8 cellular contexts compared by ENCODE assay signal in the genomic region with DNA sequence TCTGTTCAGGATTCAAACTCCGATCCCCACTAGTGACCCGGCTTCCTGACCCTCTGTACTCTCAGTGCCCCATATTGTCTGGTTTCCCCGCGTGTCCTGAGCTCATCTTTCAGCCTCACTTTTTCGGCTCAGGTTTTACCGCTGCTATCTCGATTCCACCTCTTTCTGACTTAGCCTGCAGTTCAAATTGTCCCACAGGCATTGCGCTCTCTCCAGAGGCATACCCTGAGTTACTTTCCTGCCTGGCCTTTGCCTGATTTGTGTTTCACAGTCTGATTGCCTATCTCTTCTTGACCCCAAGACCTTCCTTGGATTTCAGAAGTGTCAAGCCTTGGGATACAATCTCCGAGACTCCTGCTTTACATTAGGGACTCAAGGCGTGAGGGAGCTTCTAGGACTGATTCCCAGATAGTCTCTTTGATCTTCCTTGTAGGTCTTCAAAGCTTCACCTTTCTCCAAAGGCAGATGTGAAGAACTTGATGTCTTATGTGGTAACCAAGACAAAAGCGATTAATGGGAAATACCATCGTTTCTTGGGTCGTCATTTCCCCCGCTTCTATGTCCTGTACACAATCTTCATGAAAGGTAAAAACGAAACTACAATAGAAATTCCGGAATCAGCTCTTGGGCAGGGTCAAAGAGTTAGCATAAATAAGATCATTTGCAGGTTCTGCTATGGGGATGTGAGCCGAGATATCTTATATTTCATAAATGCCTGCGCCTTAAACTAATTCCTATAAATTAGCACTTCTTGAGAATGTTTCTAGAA. TPM values are rescaled to one million over a fixed set of nuclear protein-coding genes. Genes with fewer than 3 reads are reported as not detected.
DNase-seq lines count a peak whose midpoint lies in the region; ATAC-seq, FAIRE-seq and TF ChIP-seq lines count a peak whose summit lies in the region.

No MANE protein-coding gene starts in this region.

- H3K9me3 Mint-ChIP-seq in MCF 10A (ENCODE audit: unreplicated experiment) = no peaks in the 10 kb centered on the region

- TF ChIP-seq CTCF in MCF 10A (IDR thresholded peaks at IDR 0.05; ENCODE audit: unreplicated experiment) (no peak), lung (IDR thresholded peaks at IDR 0.05; ENCODE audit: control extremely low read depth, extremely low read depth) (no peak), upper lobe of right lung (IDR thresholded peaks at IDR 0.05) (no peak)

- peak overlapping the region; percentile 94 for H3K4me3 Mint-ChIP-seq in MCF 10A (ENCODE audit: unreplicated experiment)

- H3K27me3 ChIP-seq in lung (ENCODE audit: control insufficient read depth, insufficient read depth) (no peaks in the 10 kb centered on the region), upper lobe of right lung (no peaks in the 10 kb centered on the region)

- 19 to 32% methylated on average over 18 of the region's 18 CpGs for WGBS in lung, 2 donors

- H3K27ac Mint-ChIP-seq in MCF 10A (ENCODE audit: low read depth, unreplicated experiment) = peak overlapping the region; percentile 93

- intact Hi-C loops in MCF 10A (cut with micrococcal nuclease) = loop anchor here (1.0 to 10.0 kb wide), 6 partner anchors 34 to 293 kb away; a partner anchor contains a TSS
- intact Hi-C loops in upper lobe of right lung (cut with DNase I) = no loop called here
- intact Hi-C loops in posterior vena cava (cut with DNase I) = no loop called here

- POLR2A ChIA-PET in MCF 10A (lab: Yijun Ruan, JAX) = interaction anchor here (0.5 to 5.7 kb wide), 24 partner anchors 8 to 284 kb away, joined by 3 to 108 read pairs (median 4); a partner anchor contains a TSS

- ATAC-seq in lung (ENCODE audit: insufficient read depth, low FRiP score) (no peak), upper lobe of right lung (no peak)

- H3K4me1 ChIP-seq in lung (ENCODE audit: control insufficient read depth in 2 of 2, insufficient read depth in 2 of 2, low read length in 2 of 2) (peaks cover 0 to 9% of the 10 kb centered on the region in 2 donors), upper lobe of right lung (peaks cover 11% of the 10 kb centered on the region)

- TSS peak; percentile 58 for BruUV-seq in MCF 10A (replicated peaks; lab: Mats Ljungman, UMichigan)

- CTCF ChIA-PET in MCF 10A (lab: Yijun Ruan, JAX) = interaction anchor here (0.5 to 0.9 kb wide), 3 partner anchors 14 to 1009 kb away, joined by 3 read pairs; no protein-coding TSS in a partner anchor

- FAIRE-seq in GM12891 (lab: Jason Lieb, UNC) = no peak

- H3K9me3 ChIP-seq in lung (ENCODE audit: control insufficient read depth in 2 of 2, insufficient read depth in 1 of 2, low read length in 1 of 2) (no peaks in the 10 kb centered on the region), upper lobe of right lung (no peaks in the 10 kb centered on the region)

- TF ChIP-seq POLR2A in GM12891 (IDR thresholded peaks at IDR 0.05; ENCODE audit: low read depth, low read length) = no peak

- H3K27ac ChIP-seq in lung (ENCODE audit: low read depth in 1 of 2, low read length in 1 of 2) (peak overlapping the region; percentile 74 to 93), upper lobe of right lung (peak overlapping the region; percentile 95)

- H3K4me1 Mint-ChIP-seq in MCF 10A (ENCODE audit: insufficient read depth, unreplicated experiment) = peaks cover 7% of the 10 kb centered on the region

- peaks cover 38% of the 10 kb centered on the region for H3K36me3 Mint-ChIP-seq in MCF 10A (ENCODE audit: insufficient read depth, unreplicated experiment)

- peak; percentile 23 for DNase-seq in CD1c-positive myeloid dendritic cell (ENCODE audit: extremely low spot score)
- DNase-seq in LoVo (ENCODE audit: low spot score) = peak; percentile 26
- peak; percentile 16 for DNase-seq in MCF 10A (ENCODE audit: unreplicated experiment)
- no peak for DNase-seq in lung (ENCODE audit: low spot score)
- no peak for DNase-seq in upper lobe of right lung
- no peak for DNase-seq in posterior vena cava (ENCODE audit: low spot score)
- DNase-seq in stimulated activated CD4-positive, alpha-beta T cell treated with anti-CD3 and anti-CD28 coated beads, Interleukin-2, amount 100 ng/mL, for 24 hours = no peak
- DNase-seq in GM12891 (ENCODE audit: insufficient read length, low spot score) = no peak

- H3K36me3 ChIP-seq in lung (ENCODE audit: control insufficient read depth in 2 of 2, insufficient read depth in 2 of 2, low read length in 2 of 2) = peaks cover 2 to 10% of the 10 kb centered on the region in 2 donors
- peaks cover 31% of the 10 kb centered on the region for H3K36me3 ChIP-seq in upper lobe of right lung

- H3K4me3 ChIP-seq in lung (peak overlapping the region; percentile 70), upper lobe of right lung (peak overlapping the region; percentile 85)

- no peaks in the 10 kb centered on the region for H3K27me3 Mint-ChIP-seq in MCF 10A (ENCODE audit: insufficient read depth, unreplicated experiment)

TF ChIP-seq in GM12891, 5 proteins besides CTCF, POLR2A, EP300 and RAD21:
- TF ChIP-seq TAF1 (IDR thresholded peaks at IDR 0.05; ENCODE audit: low read depth, low read length) (no peak), PAX5 (IDR thresholded peaks at IDR 0.05; ENCODE audit: insufficient read depth, low read length, severe bottlenecking) (no peak), POU2F2 (IDR thresholded peaks at IDR 0.05; ENCODE audit: low read depth, low read length) (no peak), POLR2AphosphoS5 (IDR thresholded peaks at IDR 0.05; ENCODE audit: low read depth, low read length) (no peak), SPI1 (IDR thresholded peaks at IDR 0.05; ENCODE audit: low read depth, low read length) (no peak)

RNA-seq across cellular contexts. Expression of a gene that starts 0.7 kb away (rescaled TPM):
- 60.5 and 65.8 TPM in 2 replicates for total RNA-seq in MCF 10A (2022)
- 10 to 100 TPM; 45.2 to 81.6 TPM for total RNA-seq in lung
- polyA plus RNA-seq in lung = 10 to 100 TPM; 29.9 to 52.0 TPM
- total RNA-seq in upper lobe of right lung = 71.6 TPM
- 10 to 100 TPM; 21.3 to 32.1 TPM for total RNA-seq in posterior vena cava
- 68.1 TPM for polyA plus RNA-seq in GM12891 (2012; ENCODE audit: low read depth, missing spikeins)

RNA-seq across cellular contexts. Expression of a gene that starts 22.6 kb away (rescaled TPM):
- total RNA-seq in MCF 10A (2022) (45.6 and 60.9 TPM in 2 replicates), lung (100 to 1,000 TPM; 112 to 129 TPM), upper lobe of right lung (96.8 TPM), posterior vena cava (10 to 100 TPM; 55.1 to 58.7 TPM)
- 10 to 100 TPM; 29.2 to 69.2 TPM for polyA plus RNA-seq in lung
- polyA plus RNA-seq in GM12891 (2012; ENCODE audit: low read depth, missing spikeins) = 7.5 TPM

RNA-seq across cellular contexts. Expression of a gene that starts 34.6 kb away (rescaled TPM):
- total RNA-seq in MCF 10A (2022) = 41.4 and 46.3 TPM in 2 replicates
- 10 to 100 TPM; 29.1 to 29.9 TPM for total RNA-seq in lung
- 10 to 100 TPM; 10.7 to 12.0 TPM for polyA plus RNA-seq in lung
- total RNA-seq in upper lobe of right lung = 34.5 TPM
- 10 to 100 TPM; 23.6 to 29.4 TPM for total RNA-seq in posterior vena cava
- polyA plus RNA-seq in GM12891 (2012; ENCODE audit: low read depth, missing spikeins) = 3.3 TPM

Comparison
In these comparisons a context has a peak if more than half of its experiments do, and no peak if none do; other contexts are left out.
1. DNase-seq: peak in CD1c-positive myeloid dendritic cell (single experiment), LoVo (single experiment) and MCF 10A (single experiment); none in lung (single experiment), upper lobe of right lung (single experiment), posterior vena cava (single experiment), stimulated activated CD4-positive, alpha-beta T cell treated with anti-CD3 and anti-CD28 coated beads, Interleukin-2, amount 100 ng/mL, for 24 hours (0 of 2) and GM12891 (single experiment).